ENCODE assay signal across 14 cellular contexts in the genomic region with DNA sequence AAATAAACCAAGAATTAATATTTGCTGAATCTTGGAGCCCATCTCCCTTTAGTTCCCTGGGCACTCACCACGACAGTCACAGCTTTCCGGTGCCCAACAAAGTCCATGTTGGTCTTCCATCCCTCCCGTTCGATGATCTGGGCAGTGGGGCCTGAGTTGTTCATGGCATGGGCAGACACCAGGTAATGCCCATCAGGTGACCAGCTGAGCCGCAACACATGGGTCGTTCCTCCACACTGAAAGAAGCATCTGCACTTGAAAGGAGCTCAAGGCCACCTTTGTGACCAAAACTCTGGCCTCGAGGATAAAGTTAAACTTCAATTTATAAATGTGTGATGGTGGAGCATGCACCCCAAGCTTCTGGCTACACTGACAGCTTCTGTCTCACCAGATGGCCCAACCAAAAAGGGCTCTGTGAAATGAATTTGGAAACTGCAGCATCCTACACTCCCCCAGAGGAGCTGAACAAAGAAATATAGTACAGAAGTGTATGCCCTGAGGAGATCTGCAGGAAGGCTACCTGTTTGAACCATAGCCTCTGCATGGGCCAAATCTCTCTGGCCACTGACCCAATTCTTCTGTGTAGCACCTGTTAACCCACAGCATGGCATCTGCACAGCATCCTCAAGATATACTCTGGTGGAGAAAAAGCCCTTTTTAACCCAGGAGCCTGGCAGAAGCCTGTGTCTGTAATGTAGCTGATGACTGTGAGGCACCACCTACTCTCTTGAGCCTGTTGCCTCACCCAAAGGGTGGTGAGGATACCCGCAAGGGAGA. TPM values are rescaled to one million over a fixed set of nuclear protein-coding genes. Genes with fewer than 3 reads are reported as not detected.
A peak's percentile ranks its signal among the peaks of the same experiment; 100 is the strongest.
DNase-seq lines count a peak whose midpoint lies in the region; ATAC-seq and TF ChIP-seq lines count a peak whose summit lies in the region.
"Had no signal": no experiment of that assay in that cellular context is flagged by ENCODE, and none has a peak within 500 bp of the region (broad histone marks: within the 10 kb centered on the region; RNA-seq: fewer than 3 reads in every experiment).

No MANE protein-coding gene starts in this region.

- ATAC-seq in left lobe of liver (no peak), HG03354 (IDR thresholded peaks at IDR 0.05; ENCODE audit: poor library complexity, severe bottlenecking, unreplicated experiment) (no peak)
- ATAC-seq: CD8-positive, alpha-beta T cell; HepG2 had no signal

- H3K27ac Mint-ChIP-seq in activated CD4-positive, alpha-beta memory T cell treated with anti-CD3 and anti-CD28 coated beads, Interleukin-2, amount 10 ng/mL, durations not matched to agents 7 days and 5 days: peak overlapping the region; percentile 40
- H3K27ac Mint-ChIP-seq in activated CD4-positive, alpha-beta memory T cell treated with anti-CD3 and anti-CD28 coated beads for 36 hours: no peak overlapping the region
- H3K27ac Mint-ChIP-seq: CD8-positive, alpha-beta T cell had no signal

- WGBS in lower leg skin, 2 donors: 92 to 93% methylated on average over 8 of the region's 8 CpGs

- peaks cover 57% of the 10 kb centered on the region for H3K36me3 Mint-ChIP-seq in activated CD4-positive, alpha-beta memory T cell treated with anti-CD3 and anti-CD28 coated beads, Interleukin-2, amount 10 ng/mL, durations not matched to agents 7 days and 5 days (ENCODE audit: low read depth)
- H3K36me3 Mint-ChIP-seq in activated CD4-positive, alpha-beta memory T cell treated with anti-CD3 and anti-CD28 coated beads for 36 hours: peaks cover 28% of the 10 kb centered on the region

- no peak for TF ChIP-seq CTCF in lower leg skin (IDR thresholded peaks at IDR 0.05)

- peaks cover 11% of the 10 kb centered on the region for H3K4me1 Mint-ChIP-seq in activated CD4-positive, alpha-beta memory T cell treated with anti-CD3 and anti-CD28 coated beads, Interleukin-2, amount 10 ng/mL, durations not matched to agents 7 days and 5 days
- H3K4me1 Mint-ChIP-seq in activated CD4-positive, alpha-beta memory T cell treated with anti-CD3 and anti-CD28 coated beads for 36 hours (ENCODE audit: low read depth): no peaks in the 10 kb centered on the region
- H3K4me1 Mint-ChIP-seq: CD14-positive monocyte had no signal

- no peaks in the 10 kb centered on the region for H3K9me3 Mint-ChIP-seq in activated CD4-positive, alpha-beta memory T cell treated with anti-CD3 and anti-CD28 coated beads, Interleukin-2, amount 10 ng/mL, durations not matched to agents 7 days and 5 days
- H3K9me3 Mint-ChIP-seq in activated CD4-positive, alpha-beta memory T cell treated with anti-CD3 and anti-CD28 coated beads for 36 hours: no peaks in the 10 kb centered on the region
- H3K9me3 Mint-ChIP-seq: CD14-positive monocyte; CD8-positive, alpha-beta T cell had no signal

- no peak overlapping the region for H3K4me3 Mint-ChIP-seq in activated CD4-positive, alpha-beta memory T cell treated with anti-CD3 and anti-CD28 coated beads, Interleukin-2, amount 10 ng/mL, durations not matched to agents 7 days and 5 days
- H3K4me3 Mint-ChIP-seq in activated CD4-positive, alpha-beta memory T cell treated with anti-CD3 and anti-CD28 coated beads for 36 hours: no peak overlapping the region
- H3K4me3 Mint-ChIP-seq: CD14-positive monocyte; CD8-positive, alpha-beta T cell had no signal

- POLR2A ChIA-PET in activated CD4-positive, alpha-beta memory T cell treated with anti-CD3 and anti-CD28 coated beads, Interleukin-2, amount 10 ng/mL, durations not matched to agents 7 days and 5 days (lab: Charles Lee): interaction anchor here (1.1 kb wide), 1 partner anchor 26 kb away, joined by 4 read pairs; no protein-coding TSS in a partner anchor
- POLR2A ChIA-PET in activated CD4-positive, alpha-beta memory T cell treated with anti-CD3 and anti-CD28 coated beads for 36 hours (lab: Charles Lee): interaction anchor here (0.5 kb wide), 1 partner anchor 45 kb away, joined by 3 read pairs; no protein-coding TSS in a partner anchor

- H3K4me3 ChIP-seq in lower leg skin (ENCODE audit: low read depth, poor library complexity, severe bottlenecking): no peak overlapping the region
- H3K4me3 ChIP-seq: HAP-1 had no signal

- TF ChIP-seq POLR2A in lower leg skin (IDR thresholded peaks at IDR 0.05): no peak

- CTCF ChIA-PET in activated CD4-positive, alpha-beta memory T cell treated with anti-CD3 and anti-CD28 coated beads, Interleukin-2, amount 10 ng/mL, durations not matched to agents 7 days and 5 days (lab: Charles Lee): interaction anchor here (0.9 to 1.1 kb wide), 2 partner anchors 14 to 235 kb away, joined by 3 read pairs; no protein-coding TSS in a partner anchor
- CTCF ChIA-PET in activated CD4-positive, alpha-beta memory T cell treated with anti-CD3 and anti-CD28 coated beads for 36 hours (lab: Charles Lee): interaction anchor here (1.0 to 1.6 kb wide), 2 partner anchors 235 to 250 kb away, joined by 3 to 4 read pairs; a partner anchor contains a TSS

- intact Hi-C loops in activated CD4-positive, alpha-beta memory T cell treated with anti-CD3 and anti-CD28 coated beads for 36 hours (cut with micrococcal nuclease): no loop called here
- intact Hi-C loops in lower leg skin (cut with DNase I; ENCODE audit: low total_unique reads): no loop called here

- H3K27me3 Mint-ChIP-seq in activated CD4-positive, alpha-beta memory T cell treated with anti-CD3 and anti-CD28 coated beads, Interleukin-2, amount 10 ng/mL, durations not matched to agents 7 days and 5 days: no peaks in the 10 kb centered on the region
- no peaks in the 10 kb centered on the region for H3K27me3 Mint-ChIP-seq in activated CD4-positive, alpha-beta memory T cell treated with anti-CD3 and anti-CD28 coated beads for 36 hours

- DNase-seq in activated CD4-positive, alpha-beta memory T cell treated with anti-CD3 and anti-CD28 coated beads, Interleukin-2, amount 10 ng/mL, durations not matched to agents 7 days and 5 days: no peak
- DNase-seq in activated CD4-positive, alpha-beta memory T cell treated with anti-CD3 and anti-CD28 coated beads for 36 hours: no peak
- DNase-seq in cerebellar cortex (ENCODE audit: low spot score): peak; percentile 58
- peak; percentile 29 for DNase-seq in left lobe of liver (ENCODE audit: low spot score)
- no peak for DNase-seq in NCI-H82 treated with DMSO at 0.1 percent for 48 hours (lab: John Stamatoyannopoulos, UW; ENCODE audit: unreplicated experiment)
- no peak for DNase-seq in lower leg skin (ENCODE audit: low spot score in 2 of 2)
- DNase-seq: Caco-2; CD8-positive, alpha-beta T cell; DND-41; GF-D8 had no signal

RNA-seq across cellular contexts. Expression of a gene that starts 37.1 kb away (rescaled TPM):
- total RNA-seq in activated CD4-positive, alpha-beta memory T cell treated with anti-CD3 and anti-CD28 coated beads, Interleukin-2, amount 10 ng/mL, durations not matched to agents 7 days and 5 days: 10 to 100 TPM; 52.0 to 52.8 TPM
- total RNA-seq in activated CD4-positive, alpha-beta memory T cell treated with anti-CD3 and anti-CD28 coated beads for 36 hours: 10 to 100 TPM; 28.3 to 30.6 TPM
- total RNA-seq in left lobe of liver: 20.2 TPM
- 10 to 100 TPM; 11.5 to 21.1 (median 18.2) TPM for total RNA-seq in lower leg skin

RNA-seq across cellular contexts. Expression of a gene that starts 37.9 kb away (rescaled TPM):
- 10 to 100 TPM; 22.4 to 24.6 TPM for total RNA-seq in activated CD4-positive, alpha-beta memory T cell treated with anti-CD3 and anti-CD28 coated beads, Interleukin-2, amount 10 ng/mL, durations not matched to agents 7 days and 5 days
- 10 to 100 TPM; 36.5 to 38.5 TPM for total RNA-seq in activated CD4-positive, alpha-beta memory T cell treated with anti-CD3 and anti-CD28 coated beads for 36 hours
- 27.8 TPM for total RNA-seq in left lobe of liver
- total RNA-seq in lower leg skin: 10 to 100 TPM; 19.6 to 33.9 (median 23.4) TPM

RNA-seq across cellular contexts. Expression of a gene that starts 53.0 kb away (rescaled TPM):
- 10 to 100 TPM; 31.8 to 32.9 TPM for total RNA-seq in activated CD4-positive, alpha-beta memory T cell treated with anti-CD3 and anti-CD28 coated beads, Interleukin-2, amount 10 ng/mL, durations not matched to agents 7 days and 5 days
- 10 to 100 TPM; 23.3 to 23.5 TPM for total RNA-seq in activated CD4-positive, alpha-beta memory T cell treated with anti-CD3 and anti-CD28 coated beads for 36 hours
- 12.0 TPM for total RNA-seq in left lobe of liver
- 10 to 100 TPM; 31.0 to 50.4 (median 42.1) TPM for total RNA-seq in lower leg skin

Comparison
In these comparisons a context has a peak if more than half of its experiments do, and no peak if none do; other contexts are left out.
1. DNase-seq: peak in cerebellar cortex (single experiment) and left lobe of liver (single experiment); none in activated CD4-positive, alpha-beta memory T cell treated with anti-CD3 and anti-CD28 coated beads, Interleukin-2, amount 10 ng/mL, durations not matched to agents 7 days and 5 days (single experiment), activated CD4-positive, alpha-beta memory T cell treated with anti-CD3 and anti-CD28 coated beads for 36 hours (single experiment), NCI-H82 treated with DMSO at 0.1 percent for 48 hours (single experiment) and lower leg skin (0 of 2).